Comparison of ENCODE assay signal across 29 cellular contexts in the genomic region with DNA sequence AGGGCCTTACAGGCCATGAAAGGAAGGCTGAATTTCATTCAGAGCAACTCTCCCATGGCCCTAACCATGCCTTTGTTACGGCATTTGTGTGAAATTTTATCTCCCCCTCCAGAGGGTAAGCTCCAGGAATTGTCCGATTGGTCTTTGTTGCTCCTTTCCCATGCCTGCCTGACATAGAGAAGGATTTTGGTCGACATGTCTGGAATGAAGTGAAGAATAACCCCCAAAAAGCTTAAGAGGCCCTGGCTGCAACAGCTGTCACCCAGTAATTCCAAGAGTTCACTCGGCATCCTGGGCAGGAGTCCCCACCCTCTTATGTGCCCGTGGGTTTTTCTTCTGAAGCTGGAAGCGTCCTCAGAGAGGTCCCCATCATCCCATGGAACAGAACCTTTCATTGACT. TPM values are rescaled to one million over a fixed set of nuclear protein-coding genes. Genes with fewer than 3 reads are reported as not detected.
DNase-seq lines count a peak whose midpoint lies in the region; ATAC-seq, FAIRE-seq and TF ChIP-seq lines count a peak whose summit lies in the region.
"Had no signal": no experiment of that assay in that cellular context is flagged by ENCODE, and none has a peak within 500 bp of the region (broad histone marks: within the 10 kb centered on the region; RNA-seq: fewer than 3 reads in every experiment).

No MANE protein-coding gene starts in this region.

- no peaks in the 10 kb centered on the region for H3K27me3 Mint-ChIP-seq in astrocyte (ENCODE audit: low read depth, unreplicated experiment)
- H3K27me3 Mint-ChIP-seq in nephron (ENCODE audit: low read depth), result peaks cover 8% of the 10 kb centered on the region
- H3K27me3 Mint-ChIP-seq in CD14-positive monocyte (ENCODE audit: low read depth in 3 of 3), result peaks cover 0 to 2% (median 2%) of the 10 kb centered on the region in 3 donors

- TF ChIP-seq EP300 in sigmoid colon (IDR thresholded peaks at IDR 0.05), result no peak

- H3K36me3 Mint-ChIP-seq in astrocyte (ENCODE audit: low read depth, unreplicated experiment) (no peaks in the 10 kb centered on the region), nephron (ENCODE audit: low read depth) (no peaks in the 10 kb centered on the region), CD14-positive monocyte (peaks cover 64 to 84% of the 10 kb centered on the region in 2 donors)

- DNase-seq in NCI-H82 treated with DMSO at 0.1 percent for 48 hours (lab: John Stamatoyannopoulos, UW; ENCODE audit: unreplicated experiment), result peak; percentile 73
- DNase-seq in astrocyte (ENCODE audit: low read depth), result no peak
- no peak for DNase-seq in CD14-positive monocyte (ENCODE audit: low spot score)
- no peak for DNase-seq in sigmoid colon
- no peak for DNase-seq in activated T-cell treated with anti-CD3 and anti-CD28 coated beads, Interleukin-2, amount 50 U/mL, for 1 hour
- DNase-seq: BE2C; Calu3; DMS79 treated with DMSO at 0.1 percent for 48 hours; H7; HFFc6; KBM-7; MV-4-11; NCI-H1105; NCI-H146; NCI-H1930; NCI-H345; NCI-H510A treated with DMSO at 0.1 percent for 48 hours; NK-92 treated with Interleukin-12 subunit alpha and Interleukin-12 subunit beta, amount 100 ng/mL, for 24 hours; PC-3; Right ventricle myocardium superior; T-helper 1 cell had no signal

- no peaks in the 10 kb centered on the region for H4K20me1 ChIP-seq in astrocyte (ENCODE audit: insufficient read depth, low read length)

- no peak overlapping the region for H3K4me2 ChIP-seq in astrocyte (ENCODE audit: low read length)

- TF ChIP-seq POLR2A in sigmoid colon (IDR thresholded peaks at IDR 0.05), result no peak

- FAIRE-seq in astrocyte (lab: Jason Lieb, UNC), result no peak
- FAIRE-seq: GM12892, GM19239, HTR-8/SVneo had no signal

- H3K27me3 ChIP-seq in astrocyte (ENCODE audit: insufficient read depth, low read length) (no peaks in the 10 kb centered on the region), sigmoid colon (no peaks in the 10 kb centered on the region)
- H3K27me3 ChIP-seq: BE2C had no signal

- H3K4me3 Mint-ChIP-seq in astrocyte (ENCODE audit: unreplicated experiment) (no peak overlapping the region), nephron (no peak overlapping the region), CD14-positive monocyte (no peak overlapping the region)
- H3K4me3 Mint-ChIP-seq: HFFc6 had no signal

- intact Hi-C loops in CD14-positive monocyte (cut with micrococcal nuclease) (no loop called here), sigmoid colon (cut with DNase I) (no loop called here)

- H3K79me2 ChIP-seq in astrocyte (ENCODE audit: insufficient read depth, low read length), result no peaks in the 10 kb centered on the region

- WGBS in sigmoid colon, 2 donors, result 85 to 89% methylated on average over 6 of the region's 6 CpGs

- no peak overlapping the region for H3K4me3 ChIP-seq in astrocyte (ENCODE audit: insufficient read depth, low read depth, low read length)
- no peak overlapping the region for H3K4me3 ChIP-seq in sigmoid colon

- H3K9ac ChIP-seq in astrocyte (ENCODE audit: low read length), result no peak overlapping the region

- no peaks in the 10 kb centered on the region for H3K9me3 Mint-ChIP-seq in astrocyte (ENCODE audit: unreplicated experiment)
- H3K9me3 Mint-ChIP-seq in nephron, result no peaks in the 10 kb centered on the region
- no peaks in the 10 kb centered on the region for H3K9me3 Mint-ChIP-seq in CD14-positive monocyte
- H3K9me3 Mint-ChIP-seq: HFFc6 had no signal

- no peak overlapping the region for H3K27ac Mint-ChIP-seq in astrocyte (ENCODE audit: unreplicated experiment)
- H3K27ac Mint-ChIP-seq in nephron, result peak overlapping the region in 2 of 3 experiments; percentile 12 to 38
- no peak overlapping the region for H3K27ac Mint-ChIP-seq in CD14-positive monocyte
- H3K27ac Mint-ChIP-seq: HFFc6 had no signal

- H3K4me1 ChIP-seq in astrocyte (ENCODE audit: insufficient read depth, low read length) (peaks cover 20% of the 10 kb centered on the region), sigmoid colon (peaks cover 0 to 15% (median 11%) of the 10 kb centered on the region in 4 donors)

- H3K27ac ChIP-seq in astrocyte (ENCODE audit: low read depth, low read length) (no peak overlapping the region), sigmoid colon (no peak overlapping the region)

- TF ChIP-seq CTCF in astrocyte (IDR thresholded peaks at IDR 0.05; ENCODE audit: insufficient read depth, low read depth, low read length) (no peak), nephron (IDR thresholded peaks at IDR 0.05; ENCODE audit: unreplicated experiment in 3 of 3) (no peak), CD14-positive monocyte (IDR thresholded peaks at IDR 0.05) (no peak), sigmoid colon (IDR thresholded peaks at IDR 0.05) (no peak)

- H3K9me3 ChIP-seq in astrocyte (ENCODE audit: insufficient read depth, low read depth, low read length) (no peaks in the 10 kb centered on the region), sigmoid colon (no peaks in the 10 kb centered on the region)
- H3K9me3 ChIP-seq: BE2C had no signal

- H3K4me1 Mint-ChIP-seq in astrocyte (ENCODE audit: low read depth, unreplicated experiment) (peaks cover 11% of the 10 kb centered on the region), nephron (peaks cover 21% of the 10 kb centered on the region), CD14-positive monocyte (peaks cover 9% of the 10 kb centered on the region)

- H3K36me3 ChIP-seq in astrocyte (ENCODE audit: insufficient read depth, low read length), result no peaks in the 10 kb centered on the region
- H3K36me3 ChIP-seq in sigmoid colon, result no peaks in the 10 kb centered on the region
- H3K36me3 ChIP-seq: BE2C had no signal

- no peak for ATAC-seq in GM21576 (IDR thresholded peaks at IDR 0.05; ENCODE audit: unreplicated experiment)
- ATAC-seq: PC-3 had no signal

- H2AFZ ChIP-seq in astrocyte (ENCODE audit: low read depth, low read length), result peak overlapping the region; percentile 20

RNA-seq across cellular contexts. Expression of a gene that starts 20.6 kb away (rescaled TPM):
- total RNA-seq in astrocyte (not detected in 2 replicates), sigmoid colon (1 to 10 TPM; 1.3 to 4.3 (median 2.5) TPM)
- polyA plus RNA-seq in CD14-positive monocyte (100 to 1,000 TPM; 217 to 348 TPM), sigmoid colon (100 to 1,000 TPM in 1 of 3 donors, 10 to 100 TPM in 2; 61.6 to 272 (median 82.9) TPM)
- total RNA-seq: A673, LHCN-M2, MCF 10A had no signal

RNA-seq across cellular contexts. Expression of a gene that starts 23.7 kb away (rescaled TPM):
- total RNA-seq in astrocyte, result 25.0 and 25.6 TPM in 2 replicates
- 10 to 100 TPM; 24.0 to 32.7 TPM for polyA plus RNA-seq in CD14-positive monocyte
- 100 to 1,000 TPM; 137 to 179 (median 161) TPM for total RNA-seq in sigmoid colon
- 100 to 1,000 TPM in 2 of 3 donors, 10 to 100 TPM in 1; 60.1 to 149 (median 144) TPM for polyA plus RNA-seq in sigmoid colon

RNA-seq across cellular contexts. Expression of a gene that starts 51.6 kb away (rescaled TPM):
- total RNA-seq in astrocyte (327 and 331 TPM in 2 replicates), sigmoid colon (10 to 100 TPM; 87.8 to 98.9 (median 91.1) TPM)
- polyA plus RNA-seq in CD14-positive monocyte (100 to 1,000 TPM; 241 to 245 TPM), sigmoid colon (100 to 1,000 TPM in 1 of 3 donors, 10 to 100 TPM in 2; 61.3 to 243 (median 77.0) TPM)

RNA-seq across cellular contexts. Expression of a gene that starts 57.2 kb away (rescaled TPM):
- total RNA-seq in astrocyte (0.22 and 0.27 TPM in 2 replicates), sigmoid colon (1 to 10 TPM in 3 of 4 donors, under 1 TPM in 1; 0.81 to 1.7 (median 1.5) TPM)
- polyA plus RNA-seq in CD14-positive monocyte (not detected), sigmoid colon (under 1 TPM in 2 of 3 donors, not detected in 1; 0.23 to 0.29 TPM)
- total RNA-seq: A673, Calu3, MCF 10A had no signal

Comparison
In these comparisons a context has a peak if more than half of its experiments do, and no peak if none do; other contexts are left out.
1. H3K27ac Mint-ChIP-seq: peak in nephron (2 of 3); none in astrocyte (single experiment) and CD14-positive monocyte (0 of 7).